13 cellular contexts compared by ENCODE assay signal in genomic region chr11:63710476-63711217, GRCh38. TPM values are rescaled to one million over a fixed set of nuclear protein-coding genes. Genes with fewer than 3 reads are reported as not detected.
DNase-seq lines count a peak whose midpoint lies in the region; TF ChIP-seq lines count a peak whose summit lies in the region.
"Had no signal": no experiment of that assay in that cellular context is flagged by ENCODE, and none has a peak within 500 bp of the region (broad histone marks: within the 10 kb centered on the region; RNA-seq: fewer than 3 reads in every experiment).

No MANE protein-coding gene starts in this region.

- H3K4me3 Mint-ChIP-seq in nephron (peak overlapping the region in 1 of 3 experiments; percentile 21), MCF 10A (ENCODE audit: unreplicated experiment) (no peak overlapping the region)
- H3K4me3 Mint-ChIP-seq: activated CD4-positive, alpha-beta memory T cell treated with anti-CD3 and anti-CD28 coated beads, Interleukin-2, amount 10 ng/mL, durations not matched to agents 7 days and 5 days; activated naive CD8-positive, alpha-beta T cell treated with anti-CD3 and anti-CD28 coated beads, Interleukin-2, amount 10 ng/mL, durations not matched to agents 7 days and 5 days had no signal

- H3K9me3 Mint-ChIP-seq in nephron (no peaks in the 10 kb centered on the region), MCF 10A (ENCODE audit: unreplicated experiment) (no peaks in the 10 kb centered on the region)
- H3K9me3 Mint-ChIP-seq: activated CD4-positive, alpha-beta memory T cell treated with anti-CD3 and anti-CD28 coated beads, Interleukin-2, amount 10 ng/mL, durations not matched to agents 7 days and 5 days; activated naive CD8-positive, alpha-beta T cell treated with anti-CD3 and anti-CD28 coated beads, Interleukin-2, amount 10 ng/mL, durations not matched to agents 7 days and 5 days had no signal

- CTCF ChIA-PET in MCF 10A (lab: Yijun Ruan, JAX): interaction anchor here (1.0 to 1.7 kb wide), 3 partner anchors 27 to 74 kb away, joined by 3 to 5 read pairs (median 5); partner anchors contain the start of gene RTN3

- H3K4me3 ChIP-seq in AG10803 (ENCODE audit: low read length): no peak overlapping the region
- no peak overlapping the region for H3K4me3 ChIP-seq in Peyer's patch
- H3K4me3 ChIP-seq: tibial nerve had no signal

- H3K36me3 Mint-ChIP-seq in nephron (ENCODE audit: low read depth): no peaks in the 10 kb centered on the region
- H3K36me3 Mint-ChIP-seq in MCF 10A (ENCODE audit: insufficient read depth, unreplicated experiment): peaks cover 8% of the 10 kb centered on the region

- intact Hi-C loops in MCF 10A (cut with micrococcal nuclease): no loop called here

- H3K36me3 ChIP-seq in Peyer's patch: no peaks in the 10 kb centered on the region
- H3K36me3 ChIP-seq: tibial nerve had no signal

- H3K4me1 ChIP-seq in Peyer's patch: peaks cover 0 to 6% (median 0%) of the 10 kb centered on the region in 4 donors

- DNase-seq in AG10803 (ENCODE audit: low read depth) (peak; percentile 94), M059J (ENCODE audit: low read depth) (peak; percentile 31), fibroblast of peridontal ligament (ENCODE audit: extremely low read depth) (peak; percentile 62), MCF 10A (ENCODE audit: unreplicated experiment) (no peak), NCI-H510A (lab: John Stamatoyannopoulos, UW) (no peak), Peyer's patch (no peak)
- no peak for DNase-seq in stimulated activated CD8-positive, alpha-beta memory T cell treated with anti-CD3 and anti-CD28 coated beads, Interleukin-4, amount 100 ng/mL, for 48 hours
- DNase-seq: activated CD4-positive, alpha-beta memory T cell treated with anti-CD3 and anti-CD28 coated beads, Interleukin-2, amount 10 ng/mL, durations not matched to agents 7 days and 5 days; activated naive CD8-positive, alpha-beta T cell treated with anti-CD3 and anti-CD28 coated beads, Interleukin-2, amount 10 ng/mL, durations not matched to agents 7 days and 5 days; NCI-H510A treated with DMSO at 0.1 percent for 48 hours had no signal

- TF ChIP-seq CTCF in AG10803 (conservative IDR thresholded peaks at IDR 0.05; ENCODE audit: low read length) (peak; percentile 58), nephron (IDR thresholded peaks at IDR 0.05; ENCODE audit: unreplicated experiment in 3 of 3) (no peak), MCF 10A (IDR thresholded peaks at IDR 0.05; ENCODE audit: unreplicated experiment) (no peak), Peyer's patch (IDR thresholded peaks at IDR 0.05) (peak in 1 of 6 experiments; percentile 13)

- H3K27ac Mint-ChIP-seq in nephron (peak overlapping the region; percentile 66 to 88 (median 87)), MCF 10A (ENCODE audit: low read depth, unreplicated experiment) (no peak overlapping the region)
- H3K27ac Mint-ChIP-seq: activated CD4-positive, alpha-beta memory T cell treated with anti-CD3 and anti-CD28 coated beads, Interleukin-2, amount 10 ng/mL, durations not matched to agents 7 days and 5 days; activated naive CD8-positive, alpha-beta T cell treated with anti-CD3 and anti-CD28 coated beads, Interleukin-2, amount 10 ng/mL, durations not matched to agents 7 days and 5 days had no signal

- H3K4me1 Mint-ChIP-seq in nephron (peaks cover 20% of the 10 kb centered on the region), MCF 10A (ENCODE audit: insufficient read depth, unreplicated experiment) (peaks cover 13% of the 10 kb centered on the region)

- H3K9me3 ChIP-seq in Peyer's patch: no peaks in the 10 kb centered on the region
- H3K9me3 ChIP-seq: tibial nerve had no signal

- H3K27me3 Mint-ChIP-seq in nephron (ENCODE audit: low read depth) (no peaks in the 10 kb centered on the region), MCF 10A (ENCODE audit: insufficient read depth, unreplicated experiment) (no peaks in the 10 kb centered on the region)
- H3K27me3 Mint-ChIP-seq: activated CD4-positive, alpha-beta memory T cell treated with anti-CD3 and anti-CD28 coated beads, Interleukin-2, amount 10 ng/mL, durations not matched to agents 7 days and 5 days; activated naive CD8-positive, alpha-beta T cell treated with anti-CD3 and anti-CD28 coated beads, Interleukin-2, amount 10 ng/mL, durations not matched to agents 7 days and 5 days had no signal

- no peak for TF ChIP-seq POLR2A in Peyer's patch (IDR thresholded peaks at IDR 0.05)

- no TSS peak for BruUV-seq in MCF 10A (replicated peaks; lab: Mats Ljungman, UMichigan)

- no peak overlapping the region for H3K27ac ChIP-seq in Peyer's patch
- H3K27ac ChIP-seq: KMS-11, tibial nerve had no signal

- POLR2A ChIA-PET in MCF 10A (lab: Yijun Ruan, JAX): interaction anchor here (0.7 kb wide), 1 partner anchor 24 kb away, joined by 3 read pairs; no protein-coding TSS in a partner anchor

- H3K27me3 ChIP-seq in Peyer's patch: no peaks in the 10 kb centered on the region
- H3K27me3 ChIP-seq: tibial nerve had no signal

RNA-seq across cellular contexts. Expression of gene RTN3, which starts 29.3 kb away (rescaled TPM):
- total RNA-seq in M059J (2014; rRNA removed; shearing (Covaris generic)): 142 and 175 TPM in 2 replicates
- total RNA-seq in MCF 10A (2022): 95.4 and 129 TPM in 2 replicates
- 100 to 1,000 TPM in 3 of 4 donors, 10 to 100 TPM in 1; 47.9 to 132 (median 101) TPM for total RNA-seq in Peyer's patch

RNA-seq across cellular contexts. Expression of gene ATL3, which starts 39.5 kb away (rescaled TPM):
- 51.3 and 80.4 TPM in 2 replicates for total RNA-seq in M059J (2014; rRNA removed; shearing (Covaris generic))
- total RNA-seq in MCF 10A (2022): 74.0 and 77.1 TPM in 2 replicates
- 10 to 100 TPM; 25.5 to 38.4 (median 31.3) TPM for total RNA-seq in Peyer's patch

RNA-seq across cellular contexts. Expression of gene ZFTA, which starts 57.9 kb away (rescaled TPM):
- total RNA-seq in M059J (2014; rRNA removed; shearing (Covaris generic)): 4.0 and 5.7 TPM in 2 replicates
- total RNA-seq in MCF 10A (2022): 2.6 and 5.2 TPM in 2 replicates
- 10 to 100 TPM in 1 of 4 donors, 1 to 10 TPM in 3; 3.7 to 10.5 (median 8.5) TPM for total RNA-seq in Peyer's patch

Comparison
In these comparisons a context has a peak if more than half of its experiments do, and no peak if none do; other contexts are left out.
1. DNase-seq: peak in AG10803 (single experiment), M059J (single experiment) and fibroblast of peridontal ligament (single experiment); none in MCF 10A (single experiment), stimulated activated CD8-positive, alpha-beta memory T cell treated with anti-CD3 and anti-CD28 coated beads, Interleukin-4, amount 100 ng/mL, for 48 hours (single experiment), NCI-H510A (single experiment) and Peyer's patch (0 of 3).